ENCODE assay signal across 8 cellular contexts in the genomic region with DNA sequence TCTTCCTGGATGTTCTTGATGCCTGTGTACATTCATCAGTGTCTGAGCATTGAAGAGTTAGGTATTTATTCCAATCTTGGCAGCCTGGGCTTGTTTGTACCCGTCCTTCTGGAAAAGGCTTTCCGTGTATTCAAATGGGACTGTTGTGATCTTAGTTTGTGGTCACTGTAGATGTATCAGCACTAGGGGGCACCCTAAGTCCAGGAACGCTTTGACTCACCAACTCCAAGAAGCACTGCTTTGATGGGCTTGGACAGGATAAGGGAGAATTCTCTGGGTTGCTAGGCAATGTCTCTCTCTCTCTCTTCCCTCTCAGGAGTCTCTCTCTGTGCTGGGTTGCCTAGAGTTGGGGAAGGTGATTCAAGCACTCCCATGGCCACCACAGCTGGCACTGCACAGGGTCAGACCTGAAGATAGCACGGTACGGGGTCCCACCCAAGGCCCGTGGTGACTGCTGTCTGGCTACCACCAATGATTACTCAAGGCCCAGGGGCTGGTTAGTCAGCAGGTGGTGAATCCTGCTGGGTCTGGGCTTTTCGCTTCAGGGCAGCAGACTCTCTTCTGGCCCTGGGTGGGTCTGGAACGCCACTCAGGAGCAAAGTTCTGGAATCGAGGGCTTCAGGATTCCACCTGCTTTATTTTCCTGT.
DNase-seq lines count a peak whose midpoint lies in the region; ATAC-seq and TF ChIP-seq lines count a peak whose summit lies in the region.

No MANE protein-coding gene starts in this region.

- POLR2A ChIA-PET in GM10248 (lab: Yijun Ruan, JAX), result no interaction called here

- TF ChIP-seq CTCF in GM10248 (IDR thresholded peaks at IDR 0.05; ENCODE audit: control extremely low read depth, extremely low read depth, low read depth, missing control alignments) (peak; percentile 3), testis (IDR thresholded peaks at IDR 0.05) (no peak)

- no peak overlapping the region for H3K4me3 ChIP-seq in testis

- CTCF ChIA-PET in GM10248 (lab: Yijun Ruan, JAX), result interaction anchor here (1.0 to 1.8 kb wide), 5 partner anchors 9 to 211 kb away, joined by 3 to 6 read pairs (median 4); no protein-coding TSS in a partner anchor

- H3K4me1 ChIP-seq in testis, result no peaks in the 10 kb centered on the region

- DNase-seq in AG08396 (ENCODE audit: low spot score), result peak; percentile 67
- DNase-seq in GM10248 (ENCODE audit: extremely low spot score), result no peak
- DNase-seq in NCI-H226, result peak; percentile 62
- peak; percentile 50 for DNase-seq in amniotic stem cell (lab: John Stamatoyannopoulos, UW)
- DNase-seq in iPS DF 19.7 (ENCODE audit: low read depth, low spot score), result peak; percentile 64
- DNase-seq in testis, result peak; percentile 40
- DNase-seq in NCI-H1048 (lab: John Stamatoyannopoulos, UW), result no peak

- no peak overlapping the region for H3K27ac ChIP-seq in testis

- 93 to 94% methylated on average over 5 to 9 of the region's 9 CpGs for WGBS in testis, 2 donors

- intact Hi-C loops in testis (cut with DNase I; ENCODE audit: low total_unique reads), result no loop called here

- no peaks in the 10 kb centered on the region for H3K27me3 ChIP-seq in testis

- no peak for ATAC-seq in GM21619 (IDR thresholded peaks at IDR 0.05; ENCODE audit: unreplicated experiment)

- TF ChIP-seq POLR2A in testis (IDR thresholded peaks at IDR 0.05), result no peak

- H3K9me3 ChIP-seq in testis, result no peaks in the 10 kb centered on the region

- no peaks in the 10 kb centered on the region for H3K36me3 ChIP-seq in testis (ENCODE audit: low read depth, missing control alignments)

Comparison
In these comparisons a context has a peak if more than half of its experiments do, and no peak if none do; other contexts are left out.
1. DNase-seq: peak in AG08396 (single experiment), NCI-H226 (single experiment), amniotic stem cell (single experiment), iPS DF 19.7 (single experiment) and testis (single experiment); none in GM10248 (single experiment) and NCI-H1048 (single experiment).